In the genomic region with DNA sequence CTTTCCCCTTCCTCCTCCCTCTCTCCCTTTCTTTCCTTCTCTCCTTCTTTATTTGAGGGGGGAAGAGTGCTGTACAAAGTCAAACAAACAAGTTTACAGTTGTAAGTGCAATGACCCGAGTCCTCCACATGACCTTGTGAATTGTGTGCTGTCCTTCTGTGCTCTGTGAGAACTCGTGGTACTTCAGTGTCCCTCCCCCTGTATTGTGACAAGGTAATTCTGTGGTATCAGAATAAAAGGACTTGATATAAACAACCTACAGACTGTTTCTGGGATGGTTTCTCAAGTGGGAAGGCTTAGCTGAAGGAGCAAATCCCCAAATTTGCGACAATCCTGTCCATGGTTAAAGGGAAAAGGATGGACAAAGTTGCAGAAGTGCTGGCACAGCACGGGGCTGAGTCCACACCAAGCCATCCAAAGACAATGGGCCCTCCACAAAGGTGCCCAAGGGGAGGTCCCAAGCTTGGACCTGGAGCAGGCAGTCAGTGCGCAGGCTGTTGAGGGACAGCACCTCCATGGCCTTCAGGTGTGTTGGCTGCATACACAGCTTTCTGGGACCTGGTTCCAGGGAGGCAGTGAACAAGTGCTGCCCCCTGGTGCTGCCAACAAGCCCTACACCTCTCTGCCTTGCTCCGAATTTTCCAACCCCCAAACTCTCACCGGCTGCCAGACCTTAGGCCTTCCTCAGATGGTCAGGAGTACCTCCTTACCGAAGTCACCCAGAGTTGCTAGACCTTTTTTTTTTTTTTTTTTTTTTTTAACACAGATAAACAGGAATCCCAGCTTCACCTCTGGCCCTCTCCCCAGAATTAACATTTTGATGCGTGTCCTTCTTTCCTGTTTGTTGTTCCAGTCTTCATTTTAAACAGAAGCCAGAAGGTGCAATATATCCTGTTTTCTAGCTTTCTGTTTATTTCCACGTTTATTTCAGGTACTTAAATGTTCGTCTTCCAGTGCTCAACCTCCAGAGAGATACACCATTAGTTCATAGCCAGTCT, we compare ENCODE assay signal across 9 cellular contexts. TPM values are rescaled to one million over a fixed set of nuclear protein-coding genes. Genes with fewer than 3 reads are reported as not detected.
A peak's percentile ranks its signal among the peaks of the same experiment; 100 is the strongest.
DNase-seq lines count a peak whose midpoint lies in the region; ATAC-seq and TF ChIP-seq lines count a peak whose summit lies in the region.
"Had no signal": no experiment of that assay in that cellular context is flagged by ENCODE, and none has a peak within 500 bp of the region (broad histone marks: within the 10 kb centered on the region; RNA-seq: fewer than 3 reads in every experiment).

No MANE protein-coding gene starts in this region.

- H3K27me3 ChIP-seq in Panc1 (ENCODE audit: control insufficient read depth, insufficient read depth, low read length) = no peaks in the 10 kb centered on the region
- H3K27me3 ChIP-seq in right atrium auricular region = no peaks in the 10 kb centered on the region

- no peaks in the 10 kb centered on the region for H3K27me3 Mint-ChIP-seq in activated naive CD8-positive, alpha-beta T cell

- POLR2A ChIA-PET in Panc1 (lab: Charles Lee) = no interaction called here

- peak; percentile 29; the same call in 1 of the 2 replicates for ATAC-seq in Panc1

- TF ChIP-seq CTCF in Panc1 (IDR thresholded peaks at IDR 0.05) (peak; percentile 89), right atrium auricular region (IDR thresholded peaks at IDR 0.05) (peak; percentile 72 to 80)

- H3K4me1 Mint-ChIP-seq in activated naive CD8-positive, alpha-beta T cell (ENCODE audit: low read depth) = peaks cover 28% of the 10 kb centered on the region

- H3K27ac ChIP-seq in Panc1 (ENCODE audit: low read length) (no peak overlapping the region), right atrium auricular region (no peak overlapping the region)

- intact Hi-C loops in Panc1 (cut with micrococcal nuclease; ENCODE audit: unreplicated experiment) = loop anchor here (2.0 kb wide), 1 partner anchor 131 kb away; no protein-coding TSS in a partner anchor

- H3K4me1 ChIP-seq in Panc1 (ENCODE audit: control insufficient read depth, insufficient read depth, low read length) = peaks cover 11% of the 10 kb centered on the region
- H3K4me1 ChIP-seq in right atrium auricular region = peaks cover 0 to 18% of the 10 kb centered on the region in 2 donors

- peak overlapping the region; percentile 90 for H3K27ac Mint-ChIP-seq in activated naive CD8-positive, alpha-beta T cell

- H3K4me3 ChIP-seq in Panc1 (ENCODE audit: low read depth in 2 of 2, low read length in 2 of 2) = no peak overlapping the region
- no peak overlapping the region for H3K4me3 ChIP-seq in right atrium auricular region

- H3K4me3 Mint-ChIP-seq in activated naive CD8-positive, alpha-beta T cell = peak overlapping the region; percentile 87
- H3K4me3 Mint-ChIP-seq: dendritic cell treated with granulocyte-macrophage colony-stimulating factor and Interleukin-4, amounts not matched to agents 40 ng/mL and 50 ng/mL, for 4 days had no signal

- in situ Hi-C loops in G401 (cut with HindIII; ENCODE audit: low sequenced_read_pairs) = no loop called here
- in situ Hi-C loops in Panc1 (cut with HindIII; ENCODE audit: low pct_unique_long_range_greater_than_20kb, low sequenced_read_pairs) = no loop called here

- no peaks in the 10 kb centered on the region for H3K36me3 Mint-ChIP-seq in activated naive CD8-positive, alpha-beta T cell

- CTCF ChIA-PET in Panc1 (lab: Charles Lee) = interaction anchor here (0.7 to 3.2 kb wide), 4 partner anchors 119 to 352 kb away, joined by 8 to 30 read pairs (median 10); no protein-coding TSS in a partner anchor

- H3K9me3 ChIP-seq in Panc1 (ENCODE audit: control insufficient read depth, insufficient read depth, low read depth, low read length) (no peaks in the 10 kb centered on the region), right atrium auricular region (no peaks in the 10 kb centered on the region)

- peak; percentile 94 for DNase-seq in G401 (ENCODE audit: low spot score)
- peak; percentile 45 for DNase-seq in Panc1 (ENCODE audit: low read depth, low spot score)
- no peak for DNase-seq in right atrium auricular region (ENCODE audit: low spot score)
- peak; percentile 67 for DNase-seq in stimulated activated CD4-positive, alpha-beta T cell treated with anti-CD3 and anti-CD28 coated beads, Interleukin-12 subunit alpha, Interleukin-12 subunit beta, amount 100 ng/mL, for 4 hours
- no peak for DNase-seq in NCI-H1436 (lab: John Stamatoyannopoulos, UW)
- DNase-seq in DMS 273 (lab: John Stamatoyannopoulos, UW; ENCODE audit: unreplicated experiment) = no peak
- no peak for DNase-seq in OCI-M2 (lab: John Stamatoyannopoulos, UW; ENCODE audit: unreplicated experiment)

- BruUV-seq in Panc1 (replicated peaks; lab: Mats Ljungman, UMichigan) = no TSS peak

- peaks cover 4% of the 10 kb centered on the region for H3K36me3 ChIP-seq in Panc1 (ENCODE audit: control insufficient read depth, insufficient read depth, low read length)
- H3K36me3 ChIP-seq in right atrium auricular region = peaks cover 9% of the 10 kb centered on the region

- H3K9me3 Mint-ChIP-seq in activated naive CD8-positive, alpha-beta T cell (ENCODE audit: low read depth) = no peaks in the 10 kb centered on the region
- H3K9me3 Mint-ChIP-seq: dendritic cell treated with granulocyte-macrophage colony-stimulating factor and Interleukin-4, amounts not matched to agents 40 ng/mL and 50 ng/mL, for 4 days had no signal

RNA-seq across cellular contexts. Expression of gene APEH, which starts 2.6 kb away (rescaled TPM):
- total RNA-seq in G401 (2014; rRNA removed; shearing (Covaris generic)) = 261 and 301 TPM in 2 replicates
- total RNA-seq in Panc1 (2021; ENCODE audit: unreplicated experiment) (131 TPM), right atrium auricular region (10 to 100 TPM; 61.1 to 67.5 TPM)
- polyA plus RNA-seq in Panc1 (2012; ENCODE audit: insufficient read length) = 169 TPM

RNA-seq across cellular contexts. Expression of gene MST1, which starts 17.7 kb away (rescaled TPM):
- 0.06 and 0.95 TPM in 2 replicates for total RNA-seq in G401 (2014; rRNA removed; shearing (Covaris generic))
- total RNA-seq in Panc1 (2021; ENCODE audit: unreplicated experiment) (14.0 TPM), right atrium auricular region (1 to 10 TPM; 3.9 to 8.0 TPM)
- 19.4 TPM for polyA plus RNA-seq in Panc1 (2012; ENCODE audit: insufficient read length)

RNA-seq across cellular contexts. Expression of gene RNF123, which starts 17.8 kb away (rescaled TPM):
- 24.9 and 34.0 TPM in 2 replicates for total RNA-seq in G401 (2014; rRNA removed; shearing (Covaris generic))
- total RNA-seq in Panc1 (2021; ENCODE audit: unreplicated experiment) (23.1 TPM), right atrium auricular region (10 to 100 TPM; 29.1 to 29.8 TPM)
- polyA plus RNA-seq in Panc1 (2012; ENCODE audit: insufficient read length) = 31.2 TPM

RNA-seq across cellular contexts. Expression of gene AMIGO3, which starts 47.9 kb away (rescaled TPM):
- 1.1 and 2.2 TPM in 2 replicates for total RNA-seq in G401 (2014; rRNA removed; shearing (Covaris generic))
- 0.72 TPM for total RNA-seq in Panc1 (2021; ENCODE audit: unreplicated experiment)
- 4.9 TPM for polyA plus RNA-seq in Panc1 (2012; ENCODE audit: insufficient read length)
- total RNA-seq in right atrium auricular region = 1 to 10 TPM in 1 of 2 donors, under 1 TPM in 1; 0.44 to 1.1 TPM

RNA-seq across cellular contexts. Expression of gene GMPPB, which starts 52.2 kb away (rescaled TPM):
- total RNA-seq in G401 (2014; rRNA removed; shearing (Covaris generic)) = 23.1 and 26.8 TPM in 2 replicates
- total RNA-seq in Panc1 (2021; ENCODE audit: unreplicated experiment) (28.4 TPM), right atrium auricular region (10 to 100 TPM; 12.0 to 21.7 TPM)
- 29.6 TPM for polyA plus RNA-seq in Panc1 (2012; ENCODE audit: insufficient read length)

Comparison
In these comparisons a context has a peak if more than half of its experiments do, and no peak if none do; other contexts are left out.
1. DNase-seq: peak in G401 (single experiment), Panc1 (single experiment) and stimulated activated CD4-positive, alpha-beta T cell treated with anti-CD3 and anti-CD28 coated beads, Interleukin-12 subunit alpha, Interleukin-12 subunit beta, amount 100 ng/mL, for 4 hours (single experiment); none in right atrium auricular region (single experiment), NCI-H1436 (single experiment), DMS 273 (single experiment) and OCI-M2 (single experiment).